Comparison of ENCODE assay signal across 1 cellular context in genomic region chr4:138310991-138311390, GRCh38.
TF ChIP-seq lines count a peak whose summit lies in the region.

No MANE protein-coding gene starts in this region.

TF ChIP-seq in SK-N-SH treated with all-trans-retinoic acid at 6 μM for 48 hours, 23 proteins besides CTCF, POLR2A, EP300 and RAD21 (continued from another document):
- TF ChIP-seq POU6F1 (CRISPR knock-in tag; IDR thresholded peaks at IDR 0.05; ENCODE audit: borderline replicate concordance, low read depth) (no peak), RARB (CRISPR knock-in tag; IDR thresholded peaks at IDR 0.05) (no peak), ZFP30 (CRISPR knock-in tag; IDR thresholded peaks at IDR 0.05) (no peak), TOX (CRISPR knock-in tag; IDR thresholded peaks at IDR 0.05; ENCODE audit: borderline replicate concordance) (no peak), ZNF8 (CRISPR knock-in tag; IDR thresholded peaks at IDR 0.05) (no peak), ESRRG (CRISPR knock-in tag; IDR thresholded peaks at IDR 0.05) (no peak), TCF4 (CRISPR knock-in tag; IDR thresholded peaks at IDR 0.05; ENCODE audit: borderline replicate concordance) (no peak), ZNF565 (CRISPR knock-in tag; conservative IDR thresholded peaks at IDR 0.05; ENCODE audit: low read depth) (no peak), OSR1 (CRISPR knock-in tag; IDR thresholded peaks at IDR 0.05) (no peak), ISL1 (CRISPR knock-in tag; IDR thresholded peaks at IDR 0.05) (no peak), SNAI2 (CRISPR knock-in tag; IDR thresholded peaks at IDR 0.05) (no peak)
- TF ChIP-seq, protein P1, sequence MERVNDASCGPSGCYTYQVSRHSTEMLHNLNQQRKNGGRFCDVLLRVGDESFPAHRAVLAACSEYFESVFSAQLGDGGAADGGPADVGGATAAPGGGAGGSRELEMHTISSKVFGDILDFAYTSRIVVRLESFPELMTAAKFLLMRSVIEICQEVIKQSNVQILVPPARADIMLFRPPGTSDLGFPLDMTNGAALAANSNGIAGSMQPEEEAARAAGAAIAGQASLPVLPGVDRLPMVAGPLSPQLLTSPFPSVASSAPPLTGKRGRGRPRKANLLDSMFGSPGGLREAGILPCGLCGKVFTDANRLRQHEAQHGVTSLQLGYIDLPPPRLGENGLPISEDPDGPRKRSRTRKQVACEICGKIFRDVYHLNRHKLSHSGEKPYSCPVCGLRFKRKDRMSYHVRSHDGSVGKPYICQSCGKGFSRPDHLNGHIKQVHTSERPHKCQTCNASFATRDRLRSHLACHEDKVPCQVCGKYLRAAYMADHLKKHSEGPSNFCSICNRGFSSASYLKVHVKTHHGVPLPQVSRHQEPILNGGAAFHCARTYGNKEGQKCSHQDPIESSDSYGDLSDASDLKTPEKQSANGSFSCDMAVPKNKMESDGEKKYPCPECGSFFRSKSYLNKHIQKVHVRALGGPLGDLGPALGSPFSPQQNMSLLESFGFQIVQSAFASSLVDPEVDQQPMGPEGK (CRISPR knock-in tag; IDR thresholded peaks at IDR 0.05; ENCODE audit: borderline replicate concordance) = no peak
